10 cellular contexts compared by ENCODE assay signal in genomic region chr17:4433515-4434031, GRCh38. TPM values are rescaled to one million over a fixed set of nuclear protein-coding genes. Genes with fewer than 3 reads are reported as not detected.
DNase-seq lines count a peak whose midpoint lies in the region; ATAC-seq and TF ChIP-seq lines count a peak whose summit lies in the region.
"Had no signal": no experiment of that assay in that cellular context is flagged by ENCODE, and none has a peak within 500 bp of the region (broad histone marks: within the 10 kb centered on the region; RNA-seq: fewer than 3 reads in every experiment).

SPNS3 (plus strand) TSS chr17:4433940; CDS start chr17:4433968, 28 bp downstream.

- no peak for TF ChIP-seq CTCF in transverse colon (IDR thresholded peaks at IDR 0.05)

- H3K4me3 Mint-ChIP-seq in CD4-positive, CD25-positive, alpha-beta regulatory T cell: peak within 1 kb of the TSS in 3 of 4 donors; percentile 47 to 77 (median 49)
- peak within 1 kb of the TSS; percentile 73 for H3K4me3 Mint-ChIP-seq in activated CD8-positive, alpha-beta memory T cell treated with anti-CD3 and anti-CD28 coated beads, Interleukin-2, amount 10 ng/mL, durations not matched to agents 7 days and 5 days
- H3K4me3 Mint-ChIP-seq in memory B cell: peak within 1 kb of the TSS; percentile 60

- CTCF ChIA-PET in activated CD8-positive, alpha-beta memory T cell treated with anti-CD3 and anti-CD28 coated beads, Interleukin-2, amount 10 ng/mL, durations not matched to agents 7 days and 5 days (lab: Charles Lee): interaction anchor here (0.8 to 5.1 kb wide), 9 partner anchors 9 to 758 kb away, joined by 3 to 34 read pairs (median 4); partner anchors contain the start of gene ZNF594

- H3K9me3 ChIP-seq in CD4-positive, CD25-positive, alpha-beta regulatory T cell (ENCODE audit: control insufficient read depth in 2 of 2, low read length in 2 of 2): no peaks in the 10 kb centered on the region
- H3K9me3 ChIP-seq in transverse colon: no peaks in the 10 kb centered on the region
- H3K9me3 ChIP-seq: Caco-2, thyroid gland had no signal

- no peaks in the 10 kb centered on the region for H3K27me3 Mint-ChIP-seq in CD4-positive, CD25-positive, alpha-beta regulatory T cell
- H3K27me3 Mint-ChIP-seq in activated CD8-positive, alpha-beta memory T cell treated with anti-CD3 and anti-CD28 coated beads, Interleukin-2, amount 10 ng/mL, durations not matched to agents 7 days and 5 days: no peaks in the 10 kb centered on the region
- peaks cover 4% of the 10 kb centered on the region for H3K27me3 Mint-ChIP-seq in memory B cell

- no peak within 1 kb of the TSS for H3K27ac ChIP-seq in CD4-positive, CD25-positive, alpha-beta regulatory T cell (ENCODE audit: insufficient read depth, low read length, poor library complexity, severe bottlenecking)
- no peak within 1 kb of the TSS for H3K27ac ChIP-seq in transverse colon
- H3K27ac ChIP-seq: thyroid gland had no signal

- no peak for TF ChIP-seq EP300 in transverse colon (IDR thresholded peaks at IDR 0.05; ENCODE audit: low read depth)

- H3K27me3 ChIP-seq in CD4-positive, CD25-positive, alpha-beta regulatory T cell (ENCODE audit: control insufficient read depth, insufficient read depth, low read length): no peaks in the 10 kb centered on the region
- H3K27me3 ChIP-seq in transverse colon: no peaks in the 10 kb centered on the region
- H3K27me3 ChIP-seq: thyroid gland had no signal

- peak; percentile 71 for ATAC-seq in CD4-positive, CD25-positive, alpha-beta regulatory T cell (ENCODE audit: low read depth in 2 of 2)
- ATAC-seq in activated CD8-positive, alpha-beta memory T cell treated with anti-CD3 and anti-CD28 coated beads, Interleukin-2, amount 10 ng/mL, durations not matched to agents 7 days and 5 days: peak; percentile 81
- ATAC-seq in memory B cell (ENCODE audit: low read depth) (peak; percentile 79), GM21526 (IDR thresholded peaks at IDR 0.05; ENCODE audit: low FRiP score, unreplicated experiment) (no peak), HG03280 (IDR thresholded peaks at IDR 0.05; ENCODE audit: unreplicated experiment) (no peak)

- H3K9me3 Mint-ChIP-seq in CD4-positive, CD25-positive, alpha-beta regulatory T cell: peaks cover 0 to 2% (median 0%) of the 10 kb centered on the region in 7 donors
- no peaks in the 10 kb centered on the region for H3K9me3 Mint-ChIP-seq in activated CD8-positive, alpha-beta memory T cell treated with anti-CD3 and anti-CD28 coated beads, Interleukin-2, amount 10 ng/mL, durations not matched to agents 7 days and 5 days (ENCODE audit: low read depth)
- H3K9me3 Mint-ChIP-seq in memory B cell: no peaks in the 10 kb centered on the region

- peak within 1 kb of the TSS in 2 of 3 donors; percentile 74 to 83 for H3K27ac Mint-ChIP-seq in CD4-positive, CD25-positive, alpha-beta regulatory T cell
- H3K27ac Mint-ChIP-seq in activated CD8-positive, alpha-beta memory T cell treated with anti-CD3 and anti-CD28 coated beads, Interleukin-2, amount 10 ng/mL, durations not matched to agents 7 days and 5 days: peak within 1 kb of the TSS; percentile 91
- no peak within 1 kb of the TSS for H3K27ac Mint-ChIP-seq in memory B cell

- peak in 2 of 3 donors; percentile 17 to 74 for DNase-seq in CD4-positive, CD25-positive, alpha-beta regulatory T cell
- DNase-seq in NAMALWA (ENCODE audit: low spot score): peak; percentile 55
- DNase-seq in activated CD8-positive, alpha-beta memory T cell treated with anti-CD3 and anti-CD28 coated beads, Interleukin-2, amount 10 ng/mL, durations not matched to agents 7 days and 5 days: peak; percentile 85
- peak in 1 of 2 donors; percentile 20 for DNase-seq in memory B cell (ENCODE audit: low spot score in 2 of 2)
- no peak for DNase-seq in transverse colon
- no peak for DNase-seq in GM03348 (ENCODE audit: low spot score)
- DNase-seq: Caco-2, thyroid gland had no signal

- in situ Hi-C loops in transverse colon (cut with MboI; ENCODE audit: low pct_ligation_motif_present in 1 of 4, low pct_unique_long_range_greater_than_20kb in 1 of 4, low sequenced_read_pairs in 3 of 4): loop anchor here in 2 of 4 donors (25.0 kb wide), 2 partner anchors 179 to 204 kb away; partner anchors contain the start of gene ALOX15 (in 1 of the 2)

- H3K36me3 Mint-ChIP-seq in CD4-positive, CD25-positive, alpha-beta regulatory T cell: no peaks in the 10 kb centered on the region
- peaks cover 9% of the 10 kb centered on the region for H3K36me3 Mint-ChIP-seq in activated CD8-positive, alpha-beta memory T cell treated with anti-CD3 and anti-CD28 coated beads, Interleukin-2, amount 10 ng/mL, durations not matched to agents 7 days and 5 days
- no peaks in the 10 kb centered on the region for H3K36me3 Mint-ChIP-seq in memory B cell

- 60% methylated on average over 13 of the region's 13 CpGs; no CpG with 5 or more reads in 1 of the 2 donors for WGBS in transverse colon (ENCODE audit: low coverage in 1 of 2), 2 donors

- peak within 1 kb of the TSS; percentile 21 for H3K4me3 ChIP-seq in CD4-positive, CD25-positive, alpha-beta regulatory T cell (ENCODE audit: low read depth, low read length)
- no peak within 1 kb of the TSS for H3K4me3 ChIP-seq in transverse colon
- H3K4me3 ChIP-seq: thyroid gland had no signal

- TF ChIP-seq POLR2A in transverse colon (IDR thresholded peaks at IDR 0.05): no peak

- intact Hi-C loops in transverse colon (cut with DNase I; ENCODE audit: low total_unique reads): no loop called here

- H3K4me1 ChIP-seq in CD4-positive, CD25-positive, alpha-beta regulatory T cell (ENCODE audit: control insufficient read depth, insufficient read depth, low read length, poor library complexity, severe bottlenecking): peaks cover 13% of the 10 kb centered on the region
- no peaks in the 10 kb centered on the region for H3K4me1 ChIP-seq in transverse colon
- H3K4me1 ChIP-seq: Caco-2, thyroid gland had no signal

- peaks cover 0 to 24% (median 16%) of the 10 kb centered on the region in 4 donors for H3K4me1 Mint-ChIP-seq in CD4-positive, CD25-positive, alpha-beta regulatory T cell
- H3K4me1 Mint-ChIP-seq in activated CD8-positive, alpha-beta memory T cell treated with anti-CD3 and anti-CD28 coated beads, Interleukin-2, amount 10 ng/mL, durations not matched to agents 7 days and 5 days: peaks cover 43% of the 10 kb centered on the region
- H3K4me1 Mint-ChIP-seq in memory B cell: peaks cover 18% of the 10 kb centered on the region

- no peaks in the 10 kb centered on the region for H3K36me3 ChIP-seq in CD4-positive, CD25-positive, alpha-beta regulatory T cell (ENCODE audit: control insufficient read depth, insufficient read depth, low read length)
- no peaks in the 10 kb centered on the region for H3K36me3 ChIP-seq in transverse colon
- H3K36me3 ChIP-seq: thyroid gland had no signal

RNA-seq across cellular contexts. Expression of gene SPNS3, which starts in this region (rescaled TPM):
- total RNA-seq in CD4-positive, CD25-positive, alpha-beta regulatory T cell: 2.5 TPM
- polyA plus RNA-seq in CD4-positive, CD25-positive, alpha-beta regulatory T cell: 1 to 10 TPM; 4.5 to 8.8 (median 7.7) TPM
- 10 to 100 TPM; 17.6 to 39.1 TPM for total RNA-seq in activated CD8-positive, alpha-beta memory T cell treated with anti-CD3 and anti-CD28 coated beads, Interleukin-2, amount 10 ng/mL, durations not matched to agents 7 days and 5 days
- not detected for total RNA-seq in transverse colon
- total RNA-seq: Caco-2 had no signal

Comparison
In these comparisons a context has a peak if more than half of its experiments do, and no peak if none do; other contexts are left out.
1. ATAC-seq: peak in CD4-positive, CD25-positive, alpha-beta regulatory T cell (2 of 2), activated CD8-positive, alpha-beta memory T cell treated with anti-CD3 and anti-CD28 coated beads, Interleukin-2, amount 10 ng/mL, durations not matched to agents 7 days and 5 days (single experiment) and memory B cell (single experiment); none in GM21526 (single experiment) and HG03280 (single experiment).
2. DNase-seq: peak in CD4-positive, CD25-positive, alpha-beta regulatory T cell (2 of 3), NAMALWA (single experiment) and activated CD8-positive, alpha-beta memory T cell treated with anti-CD3 and anti-CD28 coated beads, Interleukin-2, amount 10 ng/mL, durations not matched to agents 7 days and 5 days (single experiment); none in transverse colon (single experiment) and GM03348 (single experiment).
3. Peak in every context shown above with its lines, with median percentiles within 50 percentile points of each other: H3K4me3 Mint-ChIP-seq.